Comparison of ENCODE assay signal across 8 cellular contexts in the genomic region with DNA sequence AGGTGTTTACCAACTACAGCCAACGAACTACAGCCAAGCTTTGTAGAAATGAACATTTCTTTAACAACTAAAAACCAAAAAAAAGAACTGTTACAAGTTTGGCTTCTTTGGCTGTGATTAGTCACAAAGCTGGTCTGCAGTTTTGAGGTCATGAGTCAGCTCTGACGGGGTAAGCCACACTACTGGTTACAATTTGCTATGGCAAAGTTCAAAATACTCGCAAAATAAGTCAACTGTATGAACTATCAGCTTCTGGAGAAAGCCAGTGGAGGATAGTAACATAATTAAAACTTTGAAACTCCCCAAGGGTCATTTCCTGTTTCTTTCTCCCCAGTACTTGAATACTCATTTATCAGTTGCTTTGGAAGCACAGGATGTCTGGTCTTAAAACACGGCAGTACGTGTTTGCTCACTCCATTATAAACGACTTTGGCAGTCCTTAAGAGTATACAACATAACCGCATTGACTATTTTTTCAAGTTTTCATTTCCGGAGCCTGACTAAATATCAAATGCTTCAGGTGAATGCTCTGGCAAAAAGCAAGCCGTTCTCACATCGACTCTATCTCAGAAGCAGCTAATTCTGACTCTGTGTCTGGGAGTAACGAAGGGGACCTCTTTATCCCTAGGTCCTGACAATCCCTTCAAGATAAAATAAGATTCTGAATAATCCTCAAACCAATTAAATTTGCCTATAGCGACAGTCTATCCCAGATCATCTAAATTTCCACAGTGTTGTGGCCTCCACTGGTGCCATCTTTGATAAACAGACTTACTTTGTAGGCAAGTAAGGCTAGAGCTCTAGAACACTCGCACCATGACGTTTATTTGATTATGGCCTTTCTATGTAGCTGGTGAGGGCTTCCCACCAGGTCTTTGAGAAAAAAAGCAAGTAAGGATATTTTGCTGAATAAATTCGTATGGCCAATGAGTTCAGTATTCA.
DNase-seq lines count a peak whose midpoint lies in the region; ATAC-seq and TF ChIP-seq lines count a peak whose summit lies in the region.

No MANE protein-coding gene starts in this region.

- H3K4me2 ChIP-seq in OCI-LY3 (ENCODE audit: low read length), result peak overlapping the region; percentile 16

- H2AFZ ChIP-seq in OCI-LY3 (ENCODE audit: low read depth, low read length), result peak overlapping the region; percentile 22; the same call in 1 of the 2 replicates

- H3K9ac ChIP-seq in OCI-LY3 (ENCODE audit: low read length), result no peak overlapping the region

- no peak for TF ChIP-seq CTCF in OCI-LY3 (IDR thresholded peaks at IDR 0.05; ENCODE audit: low read depth, low read length)

- no peaks in the 10 kb centered on the region for H3K9me3 ChIP-seq in OCI-LY3 (ENCODE audit: insufficient read depth, low read length)

- ATAC-seq in HG02588 (IDR thresholded peaks at IDR 0.05; ENCODE audit: unreplicated experiment) (peak; percentile 61), GM21367 (IDR thresholded peaks at IDR 0.05; ENCODE audit: unreplicated experiment) (no peak)

- no peaks in the 10 kb centered on the region for H3K36me3 ChIP-seq in OCI-LY3 (replicated peaks; ENCODE audit: low read depth, low read length)

- peaks cover 16% of the 10 kb centered on the region for H3K4me1 ChIP-seq in OCI-LY3 (ENCODE audit: low read length)

- no peaks in the 10 kb centered on the region; the same call in 1 of the 2 replicates for H3K27me3 ChIP-seq in OCI-LY3 (ENCODE audit: low read depth, low read length)

- no peaks in the 10 kb centered on the region for H3K79me2 ChIP-seq in OCI-LY3 (ENCODE audit: low read length)

- no peaks in the 10 kb centered on the region for H4K20me1 ChIP-seq in OCI-LY3 (ENCODE audit: insufficient read depth, low read length)

- peak; percentile 98 for DNase-seq in EH (ENCODE audit: low read depth)
- DNase-seq in activated gamma-delta T cell treated with anti-CD3 and anti-CD28 coated beads, Interleukin-2, amount 50 U/mL, for 16 hours (ENCODE audit: low read depth), result peak; percentile 51
- peak; percentile 98 for DNase-seq in kidney glomerular epithelial cell (lab: John Stamatoyannopoulos, UW)
- DNase-seq in stimulated activated CD8-positive, alpha-beta memory T cell treated with anti-CD3 and anti-CD28 coated beads, Interleukin-12 subunit alpha, Interleukin-12 subunit beta, amount 100 ng/mL, for 4 hours (ENCODE audit: low read depth), result peak; percentile 40
- DNase-seq in DMS79 treated with DMSO at 0.1 percent for 48 hours (lab: John Stamatoyannopoulos, UW), result no peak

- no peak overlapping the region for H3K4me3 ChIP-seq in OCI-LY3 (ENCODE audit: low read length)

- H3K27ac ChIP-seq in OCI-LY3 (ENCODE audit: low read length), result no peak overlapping the region
